25 cellular contexts compared by ENCODE assay signal in the genomic region with DNA sequence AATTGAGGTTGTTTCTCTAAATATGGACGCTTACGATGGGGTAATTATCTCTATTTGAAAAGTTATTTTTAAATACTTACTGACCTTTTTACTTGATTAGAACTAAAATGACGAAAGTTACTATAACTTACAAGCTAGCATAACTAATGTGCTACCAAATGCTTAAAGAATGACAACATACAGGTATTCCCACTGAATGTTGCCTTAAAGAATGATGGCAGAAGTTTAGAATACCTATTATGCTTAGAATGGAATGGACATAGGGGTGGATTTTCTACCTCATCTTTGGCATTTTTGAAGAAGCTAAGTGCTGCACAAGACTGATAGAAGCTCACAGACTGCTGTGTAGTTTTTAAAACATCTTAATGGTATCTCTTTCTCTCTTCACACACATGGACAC.
"Had no signal": no experiment of that assay in that cellular context is flagged by ENCODE, and none has a peak within 500 bp of the region (broad histone marks: within the 10 kb centered on the region; RNA-seq: fewer than 3 reads in every experiment).

No MANE protein-coding gene starts in this region.

- H3K27me3 ChIP-seq: adrenal gland, body of pancreas, cardiac muscle cell, colonic mucosa, esophagus squamous epithelium had no signal

- ATAC-seq: activated CD8-positive, alpha-beta T cell treated with anti-CD3 and anti-CD28 coated beads for 36 hours; activated naive CD8-positive, alpha-beta T cell treated with anti-CD3 and anti-CD28 coated beads, Interleukin-2, amount 50 U/mL, for 24 hours; activated T-cell treated with anti-CD3 and anti-CD28 coated beads, Interleukin-2, amount 50 U/mL, for 4 hours had no signal

- H3K27ac ChIP-seq: adrenal gland, body of pancreas, cardiac muscle cell, colonic mucosa, epithelial cell of prostate, WERI-Rb-1 had no signal

- H3K4me3 ChIP-seq: adrenal gland, body of pancreas, cardiac muscle cell, colonic mucosa, esophagus squamous epithelium had no signal

- H3K4me1 ChIP-seq: adrenal gland, body of pancreas, colonic mucosa had no signal

- FAIRE-seq: endometrium, endothelial cell of umbilical vein had no signal

- DNase-seq: activated B cell treated with CpG ODN at 0.5 μM for 24 hours; activated CD4-positive, alpha-beta T cell treated with anti-CD3 and anti-CD28 coated beads for 48 hours; activated CD4-positive, alpha-beta T cell treated with anti-CD3 and anti-CD28 coated beads, Interleukin-2, amount 50 U/mL, for 1 hour; activated CD4-positive, alpha-beta T cell treated with anti-CD3 and anti-CD28 coated beads, Interleukin-2, amount 50 U/mL, for 48 hours; activated CD8-positive, alpha-beta memory T cell treated with anti-CD3 and anti-CD28 coated beads for 24 hours; activated effector memory CD4-positive, alpha-beta T cell treated with Interleukin-2 at 50 U/mL for 16 hours; activated gamma-delta T cell treated with Interleukin-2 at 50 U/mL for 16 hours; activated naive CD4-positive, alpha-beta T cell treated with anti-CD3 and anti-CD28 coated beads for 36 hours; activated naive CD8-positive, alpha-beta T cell treated with anti-CD3 and anti-CD28 coated beads for 36 hours; activated naive CD8-positive, alpha-beta T cell treated with anti-CD3 and anti-CD28 coated beads, Interleukin-2, amount 50 U/mL, for 24 hours; activated T-cell treated with anti-CD3 and anti-CD28 coated beads, Interleukin-2, amount 50 U/mL, for 4 hours; aorta; cerebellar nuclear complex; effector CD8-positive, alpha-beta T cell; esophagus squamous epithelium; head of caudate nucleus had no signal

- H3K9me3 ChIP-seq: adrenal gland, body of pancreas, colonic mucosa, esophagus squamous epithelium had no signal

- H3K36me3 ChIP-seq: adrenal gland, cardiac muscle cell, colonic mucosa, esophagus squamous epithelium, WERI-Rb-1 had no signal
